Comparison of ENCODE assay signal across 1 cellular context in genomic region chr7:151081170-151082101, GRCh38.
TF ChIP-seq lines count a peak whose summit lies in the region.

No MANE protein-coding gene starts in this region.

TF ChIP-seq in K562, 482 proteins besides CTCF, POLR2A, EP300 and RAD21 (continues in another document):
- TF ChIP-seq, protein P1, sequence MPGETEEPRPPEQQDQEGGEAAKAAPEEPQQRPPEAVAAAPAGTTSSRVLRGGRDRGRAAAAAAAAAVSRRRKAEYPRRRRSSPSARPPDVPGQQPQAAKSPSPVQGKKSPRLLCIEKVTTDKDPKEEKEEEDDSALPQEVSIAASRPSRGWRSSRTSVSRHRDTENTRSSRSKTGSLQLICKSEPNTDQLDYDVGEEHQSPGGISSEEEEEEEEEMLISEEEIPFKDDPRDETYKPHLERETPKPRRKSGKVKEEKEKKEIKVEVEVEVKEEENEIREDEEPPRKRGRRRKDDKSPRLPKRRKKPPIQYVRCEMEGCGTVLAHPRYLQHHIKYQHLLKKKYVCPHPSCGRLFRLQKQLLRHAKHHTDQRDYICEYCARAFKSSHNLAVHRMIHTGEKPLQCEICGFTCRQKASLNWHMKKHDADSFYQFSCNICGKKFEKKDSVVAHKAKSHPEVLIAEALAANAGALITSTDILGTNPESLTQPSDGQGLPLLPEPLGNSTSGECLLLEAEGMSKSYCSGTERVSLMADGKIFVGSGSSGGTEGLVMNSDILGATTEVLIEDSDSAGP (CRISPR knock-in tag; IDR thresholded peaks at IDR 0.05) = no peak
- TF ChIP-seq, protein P2, sequence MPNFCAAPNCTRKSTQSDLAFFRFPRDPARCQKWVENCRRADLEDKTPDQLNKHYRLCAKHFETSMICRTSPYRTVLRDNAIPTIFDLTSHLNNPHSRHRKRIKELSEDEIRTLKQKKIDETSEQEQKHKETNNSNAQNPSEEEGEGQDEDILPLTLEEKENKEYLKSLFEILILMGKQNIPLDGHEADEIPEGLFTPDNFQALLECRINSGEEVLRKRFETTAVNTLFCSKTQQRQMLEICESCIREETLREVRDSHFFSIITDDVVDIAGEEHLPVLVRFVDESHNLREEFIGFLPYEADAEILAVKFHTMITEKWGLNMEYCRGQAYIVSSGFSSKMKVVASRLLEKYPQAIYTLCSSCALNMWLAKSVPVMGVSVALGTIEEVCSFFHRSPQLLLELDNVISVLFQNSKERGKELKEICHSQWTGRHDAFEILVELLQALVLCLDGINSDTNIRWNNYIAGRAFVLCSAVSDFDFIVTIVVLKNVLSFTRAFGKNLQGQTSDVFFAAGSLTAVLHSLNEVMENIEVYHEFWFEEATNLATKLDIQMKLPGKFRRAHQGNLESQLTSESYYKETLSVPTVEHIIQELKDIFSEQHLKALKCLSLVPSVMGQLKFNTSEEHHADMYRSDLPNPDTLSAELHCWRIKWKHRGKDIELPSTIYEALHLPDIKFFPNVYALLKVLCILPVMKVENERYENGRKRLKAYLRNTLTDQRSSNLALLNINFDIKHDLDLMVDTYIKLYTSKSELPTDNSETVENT (CRISPR knock-in tag; IDR thresholded peaks at IDR 0.05) = peak; percentile 75; the same call in 1 of the 2 replicates
- TF ChIP-seq IRF2 (CRISPR knock-in tag; IDR thresholded peaks at IDR 0.05) (no peak), RBM22 (IDR thresholded peaks at IDR 0.05; ENCODE audit: low read depth, low read length, poor library complexity, severe bottlenecking) (peak; percentile 11), ZBTB17 (CRISPR knock-in tag; IDR thresholded peaks at IDR 0.05) (no peak), SRSF1 (IDR thresholded peaks at IDR 0.05; ENCODE audit: low read depth, low read length) (no peak), PRPF4 (IDR thresholded peaks at IDR 0.05; ENCODE audit: insufficient read depth, low read depth, low read length, poor library complexity, severe bottlenecking) (no peak), FUS (optimal IDR thresholded peaks at IDR 0.05; ENCODE audit: low read depth, low read length) (peak; percentile 60), SMAD2 (IDR thresholded peaks at IDR 0.05; ENCODE audit: low read depth, low read length) (no peak), BRCA1 (IDR thresholded peaks at IDR 0.05) (no peak), BRCA1 (CRISPR knock-in tag; IDR thresholded peaks at IDR 0.05) (no peak), SMAD1 (IDR thresholded peaks at IDR 0.05; ENCODE audit: low read depth, low read length, partially characterized antibody) (no peak), RB1 (IDR thresholded peaks at IDR 0.05; ENCODE audit: low read depth) (peak; percentile 55), ZFP36 (IDR thresholded peaks at IDR 0.05; ENCODE audit: low read depth, low read length, partially characterized antibody) (no peak), ZBTB34 (CRISPR knock-in tag; IDR thresholded peaks at IDR 0.05) (no peak), ID3 (CRISPR knock-in tag; IDR thresholded peaks at IDR 0.05) (0 out of 2 replicates have a peak, but pooled peaks have one; percentile 24), ID3 (tag; IDR thresholded peaks at IDR 0.05) (no peak), ZNF518B (CRISPR knock-in tag; IDR thresholded peaks at IDR 0.05) (no peak), ZNF253 (CRISPR knock-in tag; conservative IDR thresholded peaks at IDR 0.05) (0 out of 2 replicates have a peak, but pooled peaks have one; percentile 51), ZNF444 (CRISPR knock-in tag; IDR thresholded peaks at IDR 0.05) (no peak), ILK (tag; IDR thresholded peaks at IDR 0.05; ENCODE audit: borderline replicate concordance, low read depth) (no peak), PHTF2 (CRISPR knock-in tag; IDR thresholded peaks at IDR 0.05) (no peak), HNRNPL (IDR thresholded peaks at IDR 0.05; ENCODE audit: low read depth, low read length) (peak; percentile 44; the same call in 1 of the 2 replicates), GTF2F1 (IDR thresholded peaks at IDR 0.05; ENCODE audit: low read depth, low read length) (no peak), JUN (IDR thresholded peaks at IDR 0.05; ENCODE audit: borderline replicate concordance, low read depth, low read length) (no peak), JUN (CRISPR knock-in tag; IDR thresholded peaks at IDR 0.05; ENCODE audit: borderline replicate concordance) (0 out of 2 replicates have a peak, but pooled peaks have one; percentile 23), CHD2 (IDR thresholded peaks at IDR 0.05; ENCODE audit: low read depth, low read length) (no peak), PHB2 (IDR thresholded peaks at IDR 0.05; ENCODE audit: low read depth) (0 out of 2 replicates have a peak, but pooled peaks have one; percentile 28), HDAC1 (IDR thresholded peaks at IDR 0.05) (0 out of 4 replicates have a peak, but pooled peaks of 1 of the 2 experiments have one; percentile 12), PHB (CRISPR knock-in tag; IDR thresholded peaks at IDR 0.05) (no peak), MLLT1 (IDR thresholded peaks at IDR 0.05) (peak in 1 of 2 experiments; percentile 38; a peak in 1 of 4 replicates), ZNF408 (CRISPR knock-in tag; IDR thresholded peaks at IDR 0.05; ENCODE audit: low read depth) (no peak), NRF1 (conservative IDR thresholded peaks at IDR 0.05 in 1 of 2, IDR thresholded peaks at IDR 0.05 in 1 of 2) (no peak), BDP1 (IDR thresholded peaks at IDR 0.05; ENCODE audit: insufficient read depth, insufficient read length) (no peak), DPF2 (IDR thresholded peaks at IDR 0.05) (no peak), CBX3 (IDR thresholded peaks at IDR 0.05; ENCODE audit: borderline replicate concordance in 1 of 2, low read length in 2 of 2) (no peak; a peak in 1 of 3 replicates), TCFL5 (CRISPR knock-in tag; conservative IDR thresholded peaks at IDR 0.05) (no peak), ZNF445 (CRISPR knock-in tag; IDR thresholded peaks at IDR 0.05; ENCODE audit: low read depth) (no peak), ZNF175 (CRISPR knock-in tag; IDR thresholded peaks at IDR 0.05; ENCODE audit: low read depth) (peak; percentile 36; the same call in 1 of the 2 replicates), ZNF316 (IDR thresholded peaks at IDR 0.05) (no peak), ZNF436 (CRISPR knock-in tag; IDR thresholded peaks at IDR 0.05) (no peak), NELFE (IDR thresholded peaks at IDR 0.05; ENCODE audit: insufficient read depth, insufficient read length) (no peak), UBTF (IDR thresholded peaks at IDR 0.05; ENCODE audit: borderline replicate concordance in 1 of 2, low read depth in 2 of 2, low read length in 2 of 2) (peak; percentile 94 to 97), PYGO2 (tag; IDR thresholded peaks at IDR 0.05) (no peak), KLF10 (CRISPR knock-in tag; IDR thresholded peaks at IDR 0.05) (no peak), KHSRP (IDR thresholded peaks at IDR 0.05) (no peak), HDAC2 (IDR thresholded peaks at IDR 0.05) (no peak), GATAD2A (IDR thresholded peaks at IDR 0.05) (no peak), MBD2 (IDR thresholded peaks at IDR 0.05; ENCODE audit: borderline replicate concordance, low read depth) (no peak), RBM15 (IDR thresholded peaks at IDR 0.05; ENCODE audit: insufficient read depth, low read length) (0 out of 2 replicates have a peak, but pooled peaks have one; percentile 66), ZNF668 (CRISPR knock-in tag; IDR thresholded peaks at IDR 0.05) (no peak), ZNF75A (CRISPR knock-in tag; IDR thresholded peaks at IDR 0.05) (no peak)
- TF ChIP-seq, protein P3, sequence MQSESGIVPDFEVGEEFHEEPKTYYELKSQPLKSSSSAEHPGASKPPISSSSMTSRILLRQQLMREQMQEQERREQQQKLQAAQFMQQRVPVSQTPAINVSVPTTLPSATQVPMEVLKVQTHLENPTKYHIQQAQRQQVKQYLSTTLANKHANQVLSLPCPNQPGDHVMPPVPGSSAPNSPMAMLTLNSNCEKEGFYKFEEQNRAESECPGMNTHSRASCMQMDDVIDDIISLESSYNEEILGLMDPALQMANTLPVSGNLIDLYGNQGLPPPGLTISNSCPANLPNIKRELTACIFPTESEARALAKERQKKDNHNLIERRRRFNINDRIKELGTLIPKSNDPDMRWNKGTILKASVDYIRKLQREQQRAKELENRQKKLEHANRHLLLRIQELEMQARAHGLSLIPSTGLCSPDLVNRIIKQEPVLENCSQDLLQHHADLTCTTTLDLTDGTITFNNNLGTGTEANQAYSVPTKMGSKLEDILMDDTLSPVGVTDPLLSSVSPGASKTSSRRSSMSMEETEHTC (IDR thresholded peaks at IDR 0.05) = no peak
- TF ChIP-seq, protein P4, sequence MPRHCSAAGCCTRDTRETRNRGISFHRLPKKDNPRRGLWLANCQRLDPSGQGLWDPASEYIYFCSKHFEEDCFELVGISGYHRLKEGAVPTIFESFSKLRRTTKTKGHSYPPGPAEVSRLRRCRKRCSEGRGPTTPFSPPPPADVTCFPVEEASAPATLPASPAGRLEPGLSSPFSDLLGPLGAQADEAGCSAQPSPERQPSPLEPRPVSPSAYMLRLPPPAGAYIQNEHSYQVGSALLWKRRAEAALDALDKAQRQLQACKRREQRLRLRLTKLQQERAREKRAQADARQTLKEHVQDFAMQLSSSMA (CRISPR knock-in tag; IDR thresholded peaks at IDR 0.05) = 0 out of 2 replicates have a peak, but pooled peaks have one; percentile 35
- TF ChIP-seq, protein P5, sequence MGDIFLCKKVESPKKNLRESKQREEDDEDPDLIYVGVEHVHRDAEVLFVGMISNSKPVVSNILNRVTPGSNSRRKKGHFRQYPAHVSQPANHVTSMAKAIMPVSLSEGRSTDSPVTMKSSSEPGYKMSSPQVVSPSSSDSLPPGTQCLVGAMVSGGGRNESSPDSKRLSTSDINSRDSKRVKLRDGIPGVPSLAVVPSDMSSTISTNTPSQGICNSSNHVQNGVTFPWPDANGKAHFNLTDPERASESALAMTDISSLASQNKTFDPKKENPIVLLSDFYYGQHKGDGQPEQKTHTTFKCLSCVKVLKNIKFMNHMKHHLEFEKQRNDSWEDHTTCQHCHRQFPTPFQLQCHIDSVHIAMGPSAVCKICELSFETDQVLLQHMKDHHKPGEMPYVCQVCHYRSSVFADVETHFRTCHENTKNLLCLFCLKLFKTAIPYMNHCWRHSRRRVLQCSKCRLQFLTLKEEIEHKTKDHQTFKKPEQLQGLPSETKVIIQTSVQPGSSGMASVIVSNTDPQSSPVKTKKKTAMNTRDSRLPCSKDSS (IDR thresholded peaks at IDR 0.05; ENCODE audit: low read depth, partially characterized antibody) = no peak
